ENCODE assay signal across 8 cellular contexts in genomic region chr2:109213646-109214417, GRCh38.
DNase-seq lines count a peak whose midpoint lies in the region; ATAC-seq, FAIRE-seq and TF ChIP-seq lines count a peak whose summit lies in the region.

No MANE protein-coding gene starts in this region.

- peaks cover 5 to 11% of the 10 kb centered on the region in 2 donors for H3K36me3 Mint-ChIP-seq in activated naive CD4-positive, alpha-beta T cell treated with anti-CD3 and anti-CD28 coated beads, Interleukin-2, amount 50 U/mL, for 72 hours
- H3K36me3 Mint-ChIP-seq in stimulated activated naive B cell treated with anti-CD40 and anti-IgM and Interleukin-4, amounts not matched to agents 10 μg/mL and 1 μg/mL and 100 μg/mL, for 72 hours = peaks cover 3 to 6% of the 10 kb centered on the region in 2 donors

- H3K4me1 Mint-ChIP-seq in stimulated activated naive B cell treated with anti-CD40 and anti-IgM and Interleukin-4, amounts not matched to agents 10 μg/mL and 1 μg/mL and 100 μg/mL, for 72 hours = peaks cover 67 to 89% of the 10 kb centered on the region in 2 donors

- peak overlapping the region; percentile 84 to 86 for H3K27ac Mint-ChIP-seq in activated naive CD4-positive, alpha-beta T cell treated with anti-CD3 and anti-CD28 coated beads, Interleukin-2, amount 50 U/mL, for 72 hours
- H3K27ac Mint-ChIP-seq in stimulated activated naive B cell treated with anti-CD40 and anti-IgM and Interleukin-4, amounts not matched to agents 10 μg/mL and 1 μg/mL and 100 μg/mL, for 72 hours = peak overlapping the region; percentile 83

- no peak for TF ChIP-seq CTCF in D721Med (IDR thresholded peaks at IDR 0.05; ENCODE audit: insufficient read depth, missing control alignments)

- peaks cover 6 to 30% of the 10 kb centered on the region in 2 donors for H3K27me3 Mint-ChIP-seq in stimulated activated naive B cell treated with anti-CD40 and anti-IgM and Interleukin-4, amounts not matched to agents 10 μg/mL and 1 μg/mL and 100 μg/mL, for 72 hours

- DNase-seq in SKM-1 treated with dmso at 0.1 percent for 144 hours (lab: John Stamatoyannopoulos, UW; ENCODE audit: unreplicated experiment) = peak; percentile 100
- peak; percentile 49 to 91 for DNase-seq in activated naive CD4-positive, alpha-beta T cell treated with anti-CD3 and anti-CD28 coated beads, Interleukin-2, amount 50 U/mL, for 72 hours (ENCODE audit: low spot score in 2 of 2)
- peak; percentile 43 to 90 for DNase-seq in lung microvascular endothelial cell (ENCODE audit: low read depth in 2 of 2)
- peak; percentile 76 for DNase-seq in stimulated activated naive B cell treated with anti-CD40 and anti-IgM and Interleukin-4, amounts not matched to agents 10 μg/mL and 1 μg/mL and 100 μg/mL, for 72 hours
- no peak for DNase-seq in COLO668 (lab: John Stamatoyannopoulos, UW; ENCODE audit: unreplicated experiment)
- DNase-seq in D721Med (ENCODE audit: insufficient read length, low spot score) = no peak

- FAIRE-seq in D721Med (lab: Jason Lieb, UNC) = no peak

- no peaks in the 10 kb centered on the region for H3K9me3 Mint-ChIP-seq in activated naive CD4-positive, alpha-beta T cell treated with anti-CD3 and anti-CD28 coated beads, Interleukin-2, amount 50 U/mL, for 72 hours
- no peaks in the 10 kb centered on the region for H3K9me3 Mint-ChIP-seq in stimulated activated naive B cell treated with anti-CD40 and anti-IgM and Interleukin-4, amounts not matched to agents 10 μg/mL and 1 μg/mL and 100 μg/mL, for 72 hours

- H3K4me3 Mint-ChIP-seq in stimulated activated naive B cell treated with anti-CD40 and anti-IgM and Interleukin-4, amounts not matched to agents 10 μg/mL and 1 μg/mL and 100 μg/mL, for 72 hours = peak overlapping the region; percentile 42 to 71

- ATAC-seq in GM19025 (IDR thresholded peaks at IDR 0.05; ENCODE audit: low read depth, unreplicated experiment) (peak; percentile 54), HG03159 (IDR thresholded peaks at IDR 0.05; ENCODE audit: unreplicated experiment) (peak; percentile 53)
- peak; percentile 77 to 89 for ATAC-seq in activated naive CD4-positive, alpha-beta T cell treated with anti-CD3 and anti-CD28 coated beads, Interleukin-2, amount 50 U/mL, for 72 hours
- ATAC-seq in stimulated activated naive B cell treated with anti-CD40 and anti-IgM and Interleukin-4, amounts not matched to agents 10 μg/mL and 1 μg/mL and 100 μg/mL, for 72 hours (replicated peaks) = peak; percentile 84

Comparison
In these comparisons a context has a peak if more than half of its experiments do, and no peak if none do; other contexts are left out.
1. DNase-seq: peak in SKM-1 treated with dmso at 0.1 percent for 144 hours (single experiment), activated naive CD4-positive, alpha-beta T cell treated with anti-CD3 and anti-CD28 coated beads, Interleukin-2, amount 50 U/mL, for 72 hours (2 of 2), lung microvascular endothelial cell (2 of 2) and stimulated activated naive B cell treated with anti-CD40 and anti-IgM and Interleukin-4, amounts not matched to agents 10 μg/mL and 1 μg/mL and 100 μg/mL, for 72 hours (single experiment); none in COLO668 (single experiment) and D721Med (single experiment).
2. Peak in every context shown above with its lines, with median percentiles within 50 percentile points of each other: ATAC-seq.